10 cellular contexts compared by ENCODE assay signal in genomic region chr9:75979362-75979761, GRCh38.
A peak's percentile ranks its signal among the peaks of the same experiment; 100 is the strongest.
DNase-seq lines count a peak whose midpoint lies in the region; ATAC-seq, FAIRE-seq and TF ChIP-seq lines count a peak whose summit lies in the region.
"Had no signal": no experiment of that assay in that cellular context is flagged by ENCODE, and none has a peak within 500 bp of the region (broad histone marks: within the 10 kb centered on the region; RNA-seq: fewer than 3 reads in every experiment).

No MANE protein-coding gene starts in this region.

- no peaks in the 10 kb centered on the region for H3K36me3 ChIP-seq in GM12878 (ENCODE audit: control insufficient read depth in 2 of 2, insufficient read depth in 2 of 2, low read length in 1 of 2)

- intact Hi-C loops in GM12878 (cut with micrococcal nuclease; ENCODE audit: unreplicated experiment), result no loop called here

- DNase-seq in NCI-H1105 treated with DMSO at 0.1 percent for 48 hours (lab: John Stamatoyannopoulos, UW), result peak; percentile 12
- no peak for DNase-seq in NCI-H1105 (lab: John Stamatoyannopoulos, UW)
- peak; percentile 1 for DNase-seq in KBM-7
- no peak for DNase-seq in GM12878 (ENCODE audit: low read depth, low spot score)
- peak; percentile 35 for DNase-seq in myocyte (ENCODE audit: low read depth)
- DNase-seq in NCI-H524 treated with DMSO at 0.1 percent for 48 hours (lab: John Stamatoyannopoulos, UW), result no peak
- no peak for DNase-seq in activated CD4-positive, CD25-positive, alpha-beta regulatory T cell (lab: John Stamatoyannopoulos, UW)
- DNase-seq: cortex of kidney, left ventricle myocardium superior had no signal

- no TSS peak for BruUV-seq in GM12878 (replicated peaks; lab: Mats Ljungman, UMichigan)

- ATAC-seq in GM12878, result no peak
- ATAC-seq in GM18517 (IDR thresholded peaks at IDR 0.05; ENCODE audit: unreplicated experiment), result no peak
- ATAC-seq: left ventricle myocardium superior had no signal

- no peaks in the 10 kb centered on the region for H3K27me3 ChIP-seq in GM12878 (replicated peaks in 1 of 2; ENCODE audit: control insufficient read depth in 2 of 2, insufficient read depth in 2 of 2, low read length in 1 of 2)

- no peak overlapping the region for H3K4me3 ChIP-seq in GM12878

- TF ChIP-seq CTCF in GM12878 (IDR thresholded peaks at IDR 0.05 in 2 of 3, conservative IDR thresholded peaks at IDR 0.05 in 1 of 3; ENCODE audit: control insufficient read depth in 2 of 3, extremely low read depth in 1 of 3, insufficient read depth in 1 of 3, low read depth in 3 of 3, low read length in 3 of 3), result no peak

- SMC1A ChIA-PET in GM12878 (lab: Charles Lee; ENCODE audit: uncharacterized antibody, unreplicated experiment), result no interaction called here

- RAD21 ChIA-PET in GM12878 (lab: Charles Lee; ENCODE audit: unreplicated experiment), result no interaction called here

- peak; percentile 51; the same call in 1 of the 2 replicates for TF ChIP-seq RAD21 in GM12878 (IDR thresholded peaks at IDR 0.05; ENCODE audit: insufficient read depth, low read depth, low read length)

- no peak overlapping the region for H3K27ac ChIP-seq in GM12878 (ENCODE audit: control insufficient read depth, insufficient read depth)

- no peaks in the 10 kb centered on the region for H3K79me2 ChIP-seq in GM12878 (ENCODE audit: control insufficient read depth, insufficient read depth, low read length)

- FAIRE-seq in GM12878 (lab: Jason Lieb, UNC), result no peak

- no peak for TF ChIP-seq EP300 in GM12878 (IDR thresholded peaks at IDR 0.05; ENCODE audit: borderline replicate concordance in 1 of 2, control insufficient read depth in 1 of 2, low read depth in 2 of 2, low read length in 2 of 2)

- H2AFZ ChIP-seq in GM12878 (ENCODE audit: control insufficient read depth, low read depth, low read length), result no peak overlapping the region

- H3K9ac ChIP-seq in GM12878 (ENCODE audit: control insufficient read depth, insufficient read depth, low read length), result no peak overlapping the region

- no peak overlapping the region for H3K4me2 ChIP-seq in GM12878 (ENCODE audit: control insufficient read depth, insufficient read depth)

- CTCF ChIA-PET in GM12878 (lab: Yijun Ruan, JAX), result interaction anchor here (1.6 to 2.1 kb wide), 2 partner anchors 9 to 12 kb away, joined by 4 to 6 read pairs; no protein-coding TSS in a partner anchor

- no peaks in the 10 kb centered on the region for H3K4me1 ChIP-seq in GM12878 (ENCODE audit: control insufficient read depth, insufficient read depth, low read length)

- H3K9me3 ChIP-seq in GM12878 (replicated peaks; ENCODE audit: control insufficient read depth, insufficient read depth, low read length), result no peaks in the 10 kb centered on the region

- 1% methylated on average over 4 of the region's 4 CpGs for WGBS in GM12878 (ENCODE audit: insufficient coverage, insufficient replicate concordance, low lambda C conversion rate, missing lambda C conversion rate)

- POLR2A ChIA-PET in GM12878 (lab: Charles Lee), result no interaction called here

- TF ChIP-seq POLR2A in GM12878 (IDR thresholded peaks at IDR 0.05; ENCODE audit: low read depth, low read length), result no peak

- no peaks in the 10 kb centered on the region for H4K20me1 ChIP-seq in GM12878 (ENCODE audit: control insufficient read depth, insufficient read depth)

- in situ Hi-C loops in KBM-7 (cut with MboI; ENCODE audit: low pct_unique_long_range_greater_than_20kb, low sequenced_read_pairs) (no loop called here), GM12878 (cut with MboI) (no loop called here)

TF ChIP-seq in GM12878, 131 proteins besides CTCF, POLR2A, EP300 and RAD21:
- TF ChIP-seq RUNX3 (IDR thresholded peaks at IDR 0.05; ENCODE audit: low read length), result no peak
- TF ChIP-seq SMC3 (IDR thresholded peaks at IDR 0.05; ENCODE audit: borderline replicate concordance, low read length), result peak; percentile 15; the same call in 1 of the 2 replicates

Comparison
In these comparisons a context has a peak if more than half of its experiments do, and no peak if none do; other contexts are left out.
1. DNase-seq: peak in NCI-H1105 treated with DMSO at 0.1 percent for 48 hours (single experiment), KBM-7 (single experiment) and myocyte (single experiment); none in NCI-H1105 (single experiment), GM12878 (single experiment), NCI-H524 treated with DMSO at 0.1 percent for 48 hours (single experiment) and activated CD4-positive, CD25-positive, alpha-beta regulatory T cell (0 of 4).